Comparison of ENCODE assay signal across 24 cellular contexts in genomic region chr10:130181858-130182257, GRCh38. TPM values are rescaled to one million over a fixed set of nuclear protein-coding genes. Genes with fewer than 3 reads are reported as not detected.
A peak's percentile ranks its signal among the peaks of the same experiment; 100 is the strongest.
DNase-seq lines count a peak whose midpoint lies in the region; ATAC-seq and TF ChIP-seq lines count a peak whose summit lies in the region.
"Had no signal": no experiment of that assay in that cellular context is flagged by ENCODE, and none has a peak within 500 bp of the region (broad histone marks: within the 10 kb centered on the region; RNA-seq: fewer than 3 reads in every experiment).

No MANE protein-coding gene starts in this region.

- no peaks in the 10 kb centered on the region for H4K20me1 ChIP-seq in IMR-90 (ENCODE audit: insufficient read depth, low read length)
- H4K20me1 ChIP-seq: BLaER1 had no signal

- H3K4me3 Mint-ChIP-seq in endodermal cell, result no peak overlapping the region
- H3K4me3 Mint-ChIP-seq: CD14-positive monocyte; CD4-positive, alpha-beta T cell; CD8-positive, alpha-beta T cell had no signal

- H3K4ac ChIP-seq in IMR-90 (ENCODE audit: low read depth, low read length), result no peak overlapping the region

- H3K14ac ChIP-seq in IMR-90 (replicated peaks; ENCODE audit: low read depth, low read length), result no peak overlapping the region

- H4K5ac ChIP-seq in IMR-90 (ENCODE audit: low read depth, low read length), result no peak overlapping the region

- H3K4me1 ChIP-seq in right cardiac atrium (ENCODE audit: control insufficient read depth, insufficient read depth, low read length), result peaks cover 5% of the 10 kb centered on the region
- peaks cover 0 to 9% (median 5%) of the 10 kb centered on the region in 9 donors for H3K4me1 ChIP-seq in heart right ventricle
- no peaks in the 10 kb centered on the region for H3K4me1 ChIP-seq in IMR-90 (ENCODE audit: control insufficient read depth, insufficient read depth, low read length)
- no peaks in the 10 kb centered on the region for H3K4me1 ChIP-seq in endodermal cell (ENCODE audit: control insufficient read depth, insufficient read depth, low read length)
- H3K4me1 ChIP-seq: BE2C, Caco-2 had no signal

- H3K9me3 Mint-ChIP-seq in endodermal cell, result no peaks in the 10 kb centered on the region
- H3K9me3 Mint-ChIP-seq: CD14-positive monocyte; CD4-positive, alpha-beta T cell; CD8-positive, alpha-beta T cell had no signal

- dilution Hi-C loops in IMR-90 (cut with HindIII; ENCODE audit: low sequenced_read_pairs, unreplicated experiment), result no loop called here

- WGBS in right cardiac atrium, result 43% methylated on average over 5 of the region's 5 CpGs
- 62% methylated on average over 5 of the region's 5 CpGs for WGBS in heart right ventricle, 2 donors
- 50% methylated on average over 2 of the region's 5 CpGs; no CpG with 5 or more reads in 1 of the 2 experiments for WGBS in IMR-90 (ENCODE audit: extremely low coverage in 2 of 2, insufficient read length in 1 of 2), 2 experiments
- WGBS in endodermal cell (ENCODE audit: insufficient coverage in 1 of 2, insufficient read length in 1 of 2), 2 experiments, result 93% methylated on average over 5 of the region's 5 CpGs; no CpG with 5 or more reads in 1 of the 2 experiments

- no peak overlapping the region for H3K56ac ChIP-seq in IMR-90 (ENCODE audit: extremely low read depth, insufficient read depth, low read length)

- no peak overlapping the region for H2AFZ ChIP-seq in IMR-90 (replicated peaks; ENCODE audit: low read length, poor library complexity)

- H3K9ac ChIP-seq in IMR-90 (ENCODE audit: low read depth, low read length) (no peak overlapping the region), endodermal cell (ENCODE audit: extremely low read depth, low read length, poor library complexity, severe bottlenecking) (no peak overlapping the region)
- H3K9ac ChIP-seq: BLaER1 had no signal

- DNase-seq in right cardiac atrium (peak in 2 of 3 donors; percentile 55 to 63), heart right ventricle (no peak), IMR-90 (no peak), endodermal cell (peak; percentile 17), NCI-H526 (lab: John Stamatoyannopoulos, UW) (no peak), HuH-7 (ENCODE audit: low spot score) (no peak), NCI-H510A (lab: John Stamatoyannopoulos, UW) (no peak)
- DNase-seq: 8988T; ACHN; BE2C; Caco-2; Calu3; CD4-positive, alpha-beta T cell; CD8-positive, alpha-beta T cell; DMS 273 treated with DMSO at 0.1 percent for 48 hours; DMS153; DMS53; DMS79; DND-41; EL; GDM1 had no signal

- no peak overlapping the region for H3K23ac ChIP-seq in IMR-90 (ENCODE audit: low read depth, low read length)

- H2BK5ac ChIP-seq in IMR-90 (ENCODE audit: low read depth, low read length, poor library complexity, severe bottlenecking), result no peak overlapping the region

- no peak overlapping the region for H3K18ac ChIP-seq in IMR-90 (ENCODE audit: low read depth, low read length)

- TF ChIP-seq CTCF in heart right ventricle (IDR thresholded peaks at IDR 0.05) (no peak), IMR-90 (conservative IDR thresholded peaks at IDR 0.05; ENCODE audit: low read depth, low read length) (no peak), endodermal cell (conservative IDR thresholded peaks at IDR 0.05) (no peak)

- H3K4me1 Mint-ChIP-seq in endodermal cell, result no peaks in the 10 kb centered on the region

- no peak overlapping the region for H2BK20ac ChIP-seq in IMR-90 (ENCODE audit: low read depth, low read length)

- H3K9me3 ChIP-seq in right cardiac atrium (ENCODE audit: control insufficient read depth, low read length) (no peaks in the 10 kb centered on the region), heart right ventricle (no peaks in the 10 kb centered on the region), IMR-90 (ENCODE audit: control insufficient read depth, insufficient read depth, low read length) (no peaks in the 10 kb centered on the region), endodermal cell (ENCODE audit: control insufficient read depth, low read length) (no peaks in the 10 kb centered on the region)
- H3K9me3 ChIP-seq: BE2C, BLaER1, Caco-2 had no signal

- in situ Hi-C loops in IMR-90 (cut with MboI; ENCODE audit: low sequenced_read_pairs), result loop anchor here (25.0 kb wide), 1 partner anchor 1830 kb away; no protein-coding TSS in a partner anchor

- H3K36me3 Mint-ChIP-seq in endodermal cell (ENCODE audit: low read depth), result peaks cover 69% of the 10 kb centered on the region

- H3K27me3 Mint-ChIP-seq in endodermal cell (ENCODE audit: insufficient read depth), result no peaks in the 10 kb centered on the region
- H3K27me3 Mint-ChIP-seq: CD4-positive, alpha-beta T cell had no signal

- POLR2A ChIA-PET in IMR-90 (lab: Charles Lee; ENCODE audit: unreplicated experiment), result no interaction called here

- H2AK9ac ChIP-seq in IMR-90 (replicated peaks; ENCODE audit: low read depth, low read length, poor library complexity), result peak overlapping the region; percentile 34

- no TSS peak for BruUV-seq in IMR-90 (replicated peaks; lab: Mats Ljungman, UMichigan)

- CTCF ChIA-PET in IMR-90 (lab: Yijun Ruan, JAX), result no interaction called here

- H3K27ac Mint-ChIP-seq in endodermal cell, result no peak overlapping the region
- H3K27ac Mint-ChIP-seq: CD4-positive, alpha-beta T cell; CD8-positive, alpha-beta T cell had no signal

- no peak overlapping the region for H2AK5ac ChIP-seq in IMR-90 (ENCODE audit: low read depth, low read length)

- peaks cover 11 to 12% of the 10 kb centered on the region in 2 experiments; a peak in 3 of 4 replicates for H3K79me1 ChIP-seq in IMR-90 (ENCODE audit: low read depth in 1 of 2, low read length in 2 of 2)

- no peak overlapping the region for H2BK15ac ChIP-seq in IMR-90 (ENCODE audit: low read depth, low read length)

- H3K36me3 ChIP-seq in heart right ventricle, result peaks cover 0 to 93% (median 33%) of the 10 kb centered on the region in 9 donors
- peaks cover 44% of the 10 kb centered on the region for H3K36me3 ChIP-seq in IMR-90 (ENCODE audit: control insufficient read depth, insufficient read depth, low read length)
- H3K36me3 ChIP-seq in endodermal cell (ENCODE audit: control insufficient read depth, insufficient read depth, low read length), result peaks cover 79% of the 10 kb centered on the region

- no peaks in the 10 kb centered on the region for H3K9me1 ChIP-seq in IMR-90 (ENCODE audit: insufficient read depth, low read length)

- H3K4me2 ChIP-seq in IMR-90 (ENCODE audit: low read depth, low read length), result no peak overlapping the region
- H3K4me2 ChIP-seq: BLaER1 had no signal

- no peak overlapping the region for H4K8ac ChIP-seq in IMR-90 (ENCODE audit: low read depth in 2 of 2, low read length in 2 of 2)

- H3K27ac ChIP-seq in right cardiac atrium (ENCODE audit: low read length) (no peak overlapping the region), heart right ventricle (no peak overlapping the region), IMR-90 (ENCODE audit: insufficient read depth, low read length) (no peak overlapping the region), endodermal cell (ENCODE audit: low read depth, low read length) (no peak overlapping the region)
- H3K27ac ChIP-seq: BLaER1 had no signal

- H2BK120ac ChIP-seq in IMR-90 (ENCODE audit: low read depth, low read length), result no peak overlapping the region

- no peak for TF ChIP-seq POLR2A in IMR-90 (IDR thresholded peaks at IDR 0.05; ENCODE audit: low read depth, low read length)

- intact Hi-C loops in right cardiac atrium (cut with DNase I) (no loop called here), heart right ventricle (cut with DNase I) (loop anchor here in 1 of 10 donors (10.0 kb wide), 1 partner anchor 1603 kb away; no protein-coding TSS in a partner anchor), IMR-90 (cut with micrococcal nuclease) (no loop called here)

- H4K91ac ChIP-seq in IMR-90 (ENCODE audit: insufficient read depth, low read depth, low read length), result no peak overlapping the region

- H3K4me3 ChIP-seq in right cardiac atrium (ENCODE audit: low read length), result no peak overlapping the region
- no peak overlapping the region for H3K4me3 ChIP-seq in heart right ventricle
- no peak overlapping the region for H3K4me3 ChIP-seq in IMR-90 (ENCODE audit: insufficient read depth, low read depth, low read length)
- H3K4me3 ChIP-seq in endodermal cell (ENCODE audit: low read length), result no peak overlapping the region
- H3K4me3 ChIP-seq: BLaER1, GM12878 had no signal

- H3K27me3 ChIP-seq in right cardiac atrium (ENCODE audit: control insufficient read depth, insufficient read depth) (no peaks in the 10 kb centered on the region), heart right ventricle (no peaks in the 10 kb centered on the region), IMR-90 (ENCODE audit: control insufficient read depth, insufficient read depth, low read length) (no peaks in the 10 kb centered on the region), endodermal cell (ENCODE audit: control insufficient read depth, insufficient read depth, low read length, poor library complexity, severe bottlenecking) (no peaks in the 10 kb centered on the region)
- H3K27me3 ChIP-seq: BE2C, BLaER1 had no signal

- TF ChIP-seq RAD21 in IMR-90 (IDR thresholded peaks at IDR 0.05; ENCODE audit: low read length), result no peak

- ATAC-seq in right cardiac atrium (peak in 1 of 2 donors; percentile 59), heart right ventricle (no peak), IMR-90 (ENCODE audit: low read depth) (no peak)
- ATAC-seq: CD8-positive, alpha-beta T cell; GM12878 had no signal

TF ChIP-seq in IMR-90, 13 proteins besides CTCF, POLR2A, EP300 and RAD21 (continues in another document):
- TF ChIP-seq FOS (IDR thresholded peaks at IDR 0.05; ENCODE audit: low read depth, low read length) (no peak), BHLHE40 (IDR thresholded peaks at IDR 0.05; ENCODE audit: low read depth, low read length) (no peak), RFX5 (IDR thresholded peaks at IDR 0.05; ENCODE audit: low read depth, low read length) (no peak)
- TF ChIP-seq, protein P1, sequence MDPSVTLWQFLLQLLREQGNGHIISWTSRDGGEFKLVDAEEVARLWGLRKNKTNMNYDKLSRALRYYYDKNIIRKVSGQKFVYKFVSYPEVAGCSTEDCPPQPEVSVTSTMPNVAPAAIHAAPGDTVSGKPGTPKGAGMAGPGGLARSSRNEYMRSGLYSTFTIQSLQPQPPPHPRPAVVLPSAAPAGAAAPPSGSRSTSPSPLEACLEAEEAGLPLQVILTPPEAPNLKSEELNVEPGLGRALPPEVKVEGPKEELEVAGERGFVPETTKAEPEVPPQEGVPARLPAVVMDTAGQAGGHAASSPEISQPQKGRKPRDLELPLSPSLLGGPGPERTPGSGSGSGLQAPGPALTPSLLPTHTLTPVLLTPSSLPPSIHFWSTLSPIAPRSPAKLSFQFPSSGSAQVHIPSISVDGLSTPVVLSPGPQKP (IDR thresholded peaks at IDR 0.05; ENCODE audit: borderline replicate concordance, low read depth, low read length), result no peak

RNA-seq across cellular contexts. Expression of gene GLRX3, which starts 45.7 kb away (rescaled TPM):
- 10 to 100 TPM; 52.8 to 60.0 (median 57.0) TPM for total RNA-seq in right cardiac atrium
- 62.5 TPM for polyA plus RNA-seq in right cardiac atrium
- total RNA-seq in heart right ventricle, result 10 to 100 TPM; 53.5 to 82.9 (median 65.5) TPM
- 100 to 1,000 TPM in 1 of 2 donors, 10 to 100 TPM in 1; 34.1 to 130 TPM for polyA plus RNA-seq in heart right ventricle
- 78.7 and 96.7 TPM in 2 replicates for total RNA-seq in IMR-90 (2012; rRNA removed)
- polyA plus RNA-seq in IMR-90 (2012; rRNA removed), result 81.7 and 83.1 TPM in 2 replicates
- 56.2 and 112 TPM in 2 replicates for polyA plus RNA-seq in IMR-90 (2012; cell fraction: cytosol; rRNA removed)
- polyA plus RNA-seq in IMR-90 (2012; cell fraction: nucleus; rRNA removed; ENCODE audit: low replicate concordance), result 14.8 and 55.3 TPM in 2 replicates
- 100 to 1,000 TPM; 119 to 123 TPM for total RNA-seq in endodermal cell
- polyA plus RNA-seq in endodermal cell (2013, experiment 1 of 2), result 117 TPM
- polyA plus RNA-seq in endodermal cell (2013, experiment 2 of 2), result 109 TPM

Comparison
In these comparisons a context has a peak if more than half of its experiments do, and no peak if none do; other contexts are left out.
1. DNase-seq: peak in right cardiac atrium (2 of 3) and endodermal cell (single experiment); none in heart right ventricle (0 of 2), IMR-90 (single experiment), NCI-H526 (0 of 2), HuH-7 (single experiment) and NCI-H510A (single experiment).